ENCODE assay signal across 11 cellular contexts in the genomic region with DNA sequence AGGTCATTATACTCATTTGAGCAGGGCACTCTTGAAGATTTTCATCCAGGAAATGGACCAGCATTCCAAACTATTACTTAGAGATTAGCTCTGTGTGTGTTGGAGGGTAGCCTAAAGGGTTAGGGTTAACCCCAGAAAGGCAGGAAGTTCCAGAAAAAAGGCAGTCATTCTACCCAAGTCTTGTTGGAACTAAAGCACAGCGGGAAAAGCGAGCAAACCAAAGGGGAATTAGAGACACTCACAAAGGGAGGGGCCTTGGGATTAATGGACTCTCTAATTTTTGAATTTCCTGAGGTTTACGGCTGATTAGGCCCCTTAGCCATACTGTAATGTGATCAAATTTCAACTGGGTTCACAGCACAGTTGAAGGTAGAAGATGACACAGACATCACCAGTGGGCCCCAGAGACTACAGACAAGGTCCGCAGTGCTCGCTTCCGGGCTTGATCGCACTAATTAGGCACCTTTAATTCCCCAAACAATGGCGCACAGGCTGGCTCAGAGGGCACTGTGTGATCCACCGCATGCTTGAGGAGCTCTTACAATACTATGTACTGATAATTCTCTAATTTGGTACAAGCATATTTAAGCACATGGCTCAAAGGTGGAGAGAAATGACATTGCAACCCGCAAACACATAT. TPM values are rescaled to one million over a fixed set of nuclear protein-coding genes. Genes with fewer than 3 reads are reported as not detected.
DNase-seq lines count a peak whose midpoint lies in the region; ATAC-seq and TF ChIP-seq lines count a peak whose summit lies in the region.
"Had no signal": no experiment of that assay in that cellular context is flagged by ENCODE, and none has a peak within 500 bp of the region (broad histone marks: within the 10 kb centered on the region; RNA-seq: fewer than 3 reads in every experiment).

No MANE protein-coding gene starts in this region.

- no peaks in the 10 kb centered on the region for H3K27me3 Mint-ChIP-seq in natural killer cell (ENCODE audit: low read depth in 2 of 2)
- H3K27me3 Mint-ChIP-seq in natural killer cell treated with Interleukin-12 subunit alpha and Interleukin-12 subunit beta and Interleukin-15 and Interleukin-18, amount 100 ng/mL, for 72 hours: no peaks in the 10 kb centered on the region
- H3K27me3 Mint-ChIP-seq in brain: no peaks in the 10 kb centered on the region
- H3K27me3 Mint-ChIP-seq in naive B cell: no peaks in the 10 kb centered on the region

- H3K9me3 Mint-ChIP-seq in natural killer cell: no peaks in the 10 kb centered on the region
- H3K9me3 Mint-ChIP-seq in natural killer cell treated with Interleukin-12 subunit alpha and Interleukin-12 subunit beta and Interleukin-15 and Interleukin-18, amount 100 ng/mL, for 72 hours: no peaks in the 10 kb centered on the region
- H3K9me3 Mint-ChIP-seq in brain: no peaks in the 10 kb centered on the region
- H3K9me3 Mint-ChIP-seq in naive B cell: no peaks in the 10 kb centered on the region

- no peak for TF ChIP-seq CTCF in natural killer cell (IDR thresholded peaks at IDR 0.05)
- TF ChIP-seq CTCF in brain (conservative IDR thresholded peaks at IDR 0.05): no peak

- no peak for DNase-seq in natural killer cell
- DNase-seq in natural killer cell treated with Interleukin-12 subunit alpha and Interleukin-12 subunit beta and Interleukin-15 and Interleukin-18, amount 100 ng/mL, for 72 hours (ENCODE audit: low spot score): no peak
- DNase-seq in naive B cell: no peak
- no peak for DNase-seq in RPMI8226
- no peak for DNase-seq in NAMALWA (ENCODE audit: low spot score)
- DNase-seq in HEK293T (ENCODE audit: extremely low spot score): no peak
- DNase-seq: activated CD4-positive, alpha-beta T cell treated with anti-CD3 and anti-CD28 coated beads, Interleukin-2, amount 50 U/mL, for 4 hours; hypothalamus; PC-3 had no signal

- H3K36me3 Mint-ChIP-seq in natural killer cell: no peaks in the 10 kb centered on the region
- H3K36me3 Mint-ChIP-seq in natural killer cell treated with Interleukin-12 subunit alpha and Interleukin-12 subunit beta and Interleukin-15 and Interleukin-18, amount 100 ng/mL, for 72 hours: no peaks in the 10 kb centered on the region
- H3K36me3 Mint-ChIP-seq in brain: no peaks in the 10 kb centered on the region
- peaks cover 0 to 7% of the 10 kb centered on the region in 2 donors for H3K36me3 Mint-ChIP-seq in naive B cell

- ATAC-seq in natural killer cell (no peak), naive B cell (ENCODE audit: low read depth in 2 of 2) (no peak)
- no peak for ATAC-seq in natural killer cell treated with Interleukin-12 subunit alpha and Interleukin-12 subunit beta and Interleukin-15 and Interleukin-18, amount 100 ng/mL, for 72 hours
- no peak for ATAC-seq in activated CD4-positive, CD25-positive, alpha-beta regulatory T cell treated with anti-CD3 and anti-CD28 coated beads, Interleukin-2, amount 50 U/mL, for 24 hours
- ATAC-seq: PC-3 had no signal

- intact Hi-C loops in natural killer cell (cut with micrococcal nuclease): no loop called here

- POLR2A ChIA-PET in HEK293T (lab: Yijun Ruan, JAX): no interaction called here

- H3K27ac Mint-ChIP-seq in natural killer cell (peak overlapping the region; percentile 87 to 88), brain (peak overlapping the region in 4 of 5 experiments; percentile 24 to 76 (median 31)), naive B cell (peak overlapping the region in 4 of 6 donors; percentile 24 to 70 (median 41))
- peak overlapping the region in 1 of 2 donors; percentile 71 for H3K27ac Mint-ChIP-seq in natural killer cell treated with Interleukin-12 subunit alpha and Interleukin-12 subunit beta and Interleukin-15 and Interleukin-18, amount 100 ng/mL, for 72 hours

- peak overlapping the region; percentile 13 for H3K4me3 Mint-ChIP-seq in natural killer cell
- H3K4me3 Mint-ChIP-seq in natural killer cell treated with Interleukin-12 subunit alpha and Interleukin-12 subunit beta and Interleukin-15 and Interleukin-18, amount 100 ng/mL, for 72 hours: no peak overlapping the region
- peak overlapping the region in 4 of 5 experiments; percentile 29 to 42 (median 34) for H3K4me3 Mint-ChIP-seq in brain
- peak overlapping the region in 1 of 8 donors; percentile 6 for H3K4me3 Mint-ChIP-seq in naive B cell

- CTCF ChIA-PET in HEK293T (lab: Yijun Ruan, JAX): interaction anchor here (0.5 kb wide), 1 partner anchor 82 kb away, joined by 3 read pairs; no protein-coding TSS in a partner anchor

- H3K4me1 Mint-ChIP-seq in natural killer cell (peaks cover 70 to 81% of the 10 kb centered on the region in 2 donors), brain (peaks cover 81% of the 10 kb centered on the region), naive B cell (peaks cover 61 to 95% (median 75%) of the 10 kb centered on the region in 3 donors)
- H3K4me1 Mint-ChIP-seq in natural killer cell treated with Interleukin-12 subunit alpha and Interleukin-12 subunit beta and Interleukin-15 and Interleukin-18, amount 100 ng/mL, for 72 hours (ENCODE audit: low read depth in 2 of 2): peaks cover 62 to 66% of the 10 kb centered on the region in 2 donors

TF ChIP-seq in HEK293T, 16 proteins besides CTCF, POLR2A, EP300 and RAD21:
- TF ChIP-seq TARDBP (IDR thresholded peaks at IDR 0.05): no peak
- TF ChIP-seq SP1 (IDR thresholded peaks at IDR 0.05): no peak
- TF ChIP-seq HDGF (IDR thresholded peaks at IDR 0.05; ENCODE audit: borderline replicate concordance): no peak
- TF ChIP-seq, protein P1, sequence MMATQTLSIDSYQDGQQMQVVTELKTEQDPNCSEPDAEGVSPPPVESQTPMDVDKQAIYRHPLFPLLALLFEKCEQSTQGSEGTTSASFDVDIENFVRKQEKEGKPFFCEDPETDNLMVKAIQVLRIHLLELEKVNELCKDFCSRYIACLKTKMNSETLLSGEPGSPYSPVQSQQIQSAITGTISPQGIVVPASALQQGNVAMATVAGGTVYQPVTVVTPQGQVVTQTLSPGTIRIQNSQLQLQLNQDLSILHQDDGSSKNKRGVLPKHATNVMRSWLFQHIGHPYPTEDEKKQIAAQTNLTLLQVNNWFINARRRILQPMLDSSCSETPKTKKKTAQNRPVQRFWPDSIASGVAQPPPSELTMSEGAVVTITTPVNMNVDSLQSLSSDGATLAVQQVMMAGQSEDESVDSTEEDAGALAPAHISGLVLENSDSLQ (IDR thresholded peaks at IDR 0.05): no peak
- no peak for TF ChIP-seq FOXK2 (IDR thresholded peaks at IDR 0.05)
- no peak for TF ChIP-seq NFRKB (IDR thresholded peaks at IDR 0.05)
- no peak for TF ChIP-seq FOXM1 (IDR thresholded peaks at IDR 0.05; ENCODE audit: borderline replicate concordance)
- TF ChIP-seq ARNT (IDR thresholded peaks at IDR 0.05): no peak
- no peak for TF ChIP-seq SUZ12 (IDR thresholded peaks at IDR 0.05)
- TF ChIP-seq CTBP1 (IDR thresholded peaks at IDR 0.05; ENCODE audit: borderline replicate concordance): no peak
- no peak for TF ChIP-seq ELF4 (IDR thresholded peaks at IDR 0.05)

RNA-seq across cellular contexts. Expression of gene CAPZB, which starts 28.3 kb away (rescaled TPM):
- 100 to 1,000 TPM; 369 to 393 (median 375) TPM for total RNA-seq in natural killer cell
- total RNA-seq in natural killer cell treated with Interleukin-12 subunit alpha and Interleukin-12 subunit beta and Interleukin-15 and Interleukin-18, amount 100 ng/mL, for 72 hours: 100 to 1,000 TPM; 270 to 359 TPM
- polyA plus RNA-seq in brain (ENCODE audit: insufficient read depth, low read depth, low replicate concordance) (495 TPM), naive B cell (ENCODE audit: low read depth in 6 of 6) (100 to 1,000 TPM; 328 to 445 (median 382) TPM)
